17 cellular contexts compared by ENCODE assay signal in genomic region chr3:169295912-169296311, GRCh38.
DNase-seq lines count a peak whose midpoint lies in the region; ATAC-seq and TF ChIP-seq lines count a peak whose summit lies in the region.
"Had no signal": no experiment of that assay in that cellular context is flagged by ENCODE, and none has a peak within 500 bp of the region (broad histone marks: within the 10 kb centered on the region; RNA-seq: fewer than 3 reads in every experiment).

No MANE protein-coding gene starts in this region.

- no peaks in the 10 kb centered on the region for H3K36me3 Mint-ChIP-seq in mesothelial cell of epicardium
- H3K36me3 Mint-ChIP-seq in activated naive CD8-positive, alpha-beta T cell treated with anti-CD3 and anti-CD28 coated beads for 36 hours: no peaks in the 10 kb centered on the region
- H3K36me3 Mint-ChIP-seq: immature natural killer cell had no signal

- TF ChIP-seq CTCF in MM.1S (IDR thresholded peaks at IDR 0.05; ENCODE audit: low read length): no peak
- no peak for TF ChIP-seq CTCF in mesothelial cell of epicardium (IDR thresholded peaks at IDR 0.05; ENCODE audit: unreplicated experiment)

- peaks cover 4% of the 10 kb centered on the region; the same call in 1 of the 2 replicates for H3F3A ChIP-seq in MM.1S (ENCODE audit: insufficient read depth, low read length)

- peak overlapping the region; percentile 5; the same call in 1 of the 2 replicates for H3K4me2 ChIP-seq in MM.1S (ENCODE audit: low read depth, low read length)

- no peaks in the 10 kb centered on the region for H3K9me2 ChIP-seq in MM.1S (replicated peaks; ENCODE audit: insufficient read depth, low read length)

- H3K27me3 ChIP-seq in MM.1S (replicated peaks; ENCODE audit: insufficient read depth, low read length): no peaks in the 10 kb centered on the region
- H3K27me3 ChIP-seq: Peyer's patch had no signal

- no peak overlapping the region for H3K4me3 Mint-ChIP-seq in mesothelial cell of epicardium
- H3K4me3 Mint-ChIP-seq in activated naive CD8-positive, alpha-beta T cell treated with anti-CD3 and anti-CD28 coated beads for 36 hours: no peak overlapping the region
- H3K4me3 Mint-ChIP-seq: activated CD4-positive, alpha-beta T cell treated with anti-CD3 and anti-CD28 coated beads for 36 hours; immature natural killer cell; stimulated activated naive CD8-positive, alpha-beta T cell treated with anti-CD3 and anti-CD28 coated beads, Interleukin-15, Interleukin-2, amounts not matched to agents 100 ng/mL and 50 ng/mL, for 24 hours; T-helper 1 cell treated with Interleukin-12 subunit alpha and Interleukin-12 subunit beta and Interleukin-4 antibody, amounts not matched to agents 30 μg/mL and 1 μg/mL, for 36 hours had no signal

- ATAC-seq in GM18505 (IDR thresholded peaks at IDR 0.05; ENCODE audit: unreplicated experiment) (peak; percentile 70), GM19463 (IDR thresholded peaks at IDR 0.05; ENCODE audit: unreplicated experiment) (peak; percentile 69), HG02885 (IDR thresholded peaks at IDR 0.05; ENCODE audit: poor library complexity, unreplicated experiment) (peak; percentile 82)
- ATAC-seq: activated CD4-positive, alpha-beta T cell treated with anti-CD3 and anti-CD28 coated beads for 36 hours had no signal

- H3K4me3 ChIP-seq in MM.1S (ENCODE audit: low read length): no peak overlapping the region
- H3K4me3 ChIP-seq: HAP-1, Peyer's patch had no signal

- H3K27ac Mint-ChIP-seq in mesothelial cell of epicardium: no peak overlapping the region
- no peak overlapping the region for H3K27ac Mint-ChIP-seq in activated naive CD8-positive, alpha-beta T cell treated with anti-CD3 and anti-CD28 coated beads for 36 hours
- H3K27ac Mint-ChIP-seq: activated CD4-positive, alpha-beta T cell treated with anti-CD3 and anti-CD28 coated beads for 36 hours; immature natural killer cell; stimulated activated naive CD8-positive, alpha-beta T cell treated with anti-CD3 and anti-CD28 coated beads, Interleukin-15, Interleukin-2, amounts not matched to agents 100 ng/mL and 50 ng/mL, for 24 hours; T-helper 1 cell treated with Interleukin-12 subunit alpha and Interleukin-12 subunit beta and Interleukin-4 antibody, amounts not matched to agents 30 μg/mL and 1 μg/mL, for 36 hours had no signal

- H3K9me3 Mint-ChIP-seq in mesothelial cell of epicardium: no peaks in the 10 kb centered on the region
- no peaks in the 10 kb centered on the region for H3K9me3 Mint-ChIP-seq in activated naive CD8-positive, alpha-beta T cell treated with anti-CD3 and anti-CD28 coated beads for 36 hours
- H3K9me3 Mint-ChIP-seq: stimulated activated naive CD8-positive, alpha-beta T cell treated with anti-CD3 and anti-CD28 coated beads, Interleukin-15, Interleukin-2, amounts not matched to agents 100 ng/mL and 50 ng/mL, for 24 hours; T-helper 1 cell treated with Interleukin-12 subunit alpha and Interleukin-12 subunit beta and Interleukin-4 antibody, amounts not matched to agents 30 μg/mL and 1 μg/mL, for 36 hours had no signal

- peaks cover 29% of the 10 kb centered on the region for H3K4me1 Mint-ChIP-seq in mesothelial cell of epicardium
- H3K4me1 Mint-ChIP-seq in activated naive CD8-positive, alpha-beta T cell treated with anti-CD3 and anti-CD28 coated beads for 36 hours: no peaks in the 10 kb centered on the region
- H3K4me1 Mint-ChIP-seq: activated CD4-positive, alpha-beta T cell treated with anti-CD3 and anti-CD28 coated beads for 36 hours; immature natural killer cell had no signal

- no peaks in the 10 kb centered on the region for H4K20me1 ChIP-seq in MM.1S (ENCODE audit: insufficient read depth, low read length)

- no peak overlapping the region for H3K27ac ChIP-seq in MM.1S (ENCODE audit: low read length)

- H3K79me2 ChIP-seq in MM.1S (ENCODE audit: low read length): no peaks in the 10 kb centered on the region

- H3K9me3 ChIP-seq in MM.1S (replicated peaks; ENCODE audit: insufficient read depth, low read length): no peaks in the 10 kb centered on the region
- H3K9me3 ChIP-seq: HAP-1, Peyer's patch had no signal

- H3K36me3 ChIP-seq in MM.1S (replicated peaks; ENCODE audit: insufficient read depth, low read length): no peaks in the 10 kb centered on the region
- H3K36me3 ChIP-seq: HAP-1, Peyer's patch had no signal

- no peaks in the 10 kb centered on the region for H3K27me3 Mint-ChIP-seq in mesothelial cell of epicardium (ENCODE audit: low read depth)
- peaks cover 9% of the 10 kb centered on the region for H3K27me3 Mint-ChIP-seq in activated naive CD8-positive, alpha-beta T cell treated with anti-CD3 and anti-CD28 coated beads for 36 hours
- H3K27me3 Mint-ChIP-seq: stimulated activated naive CD8-positive, alpha-beta T cell treated with anti-CD3 and anti-CD28 coated beads, Interleukin-15, Interleukin-2, amounts not matched to agents 100 ng/mL and 50 ng/mL, for 24 hours had no signal

- no peak overlapping the region for H3K9ac ChIP-seq in MM.1S (ENCODE audit: low read length)

- TF ChIP-seq POLR2A in GM18505 (IDR thresholded peaks at IDR 0.05; ENCODE audit: borderline replicate concordance, extremely low read depth, insufficient read depth, insufficient read length): no peak

- DNase-seq in MM.1S: peak; percentile 82
- DNase-seq in mesothelial cell of epicardium (ENCODE audit: low spot score in 2 of 2, unreplicated experiment in 2 of 2): no peak
- no peak for DNase-seq in activated naive CD8-positive, alpha-beta T cell treated with anti-CD3 and anti-CD28 coated beads for 36 hours
- DNase-seq in inferior parietal cortex (ENCODE audit: extremely low spot score): no peak
- DNase-seq in middle frontal gyrus (ENCODE audit: extremely low spot score, low spot score): no peak
- DNase-seq: activated CD4-positive, alpha-beta T cell treated with anti-CD3 and anti-CD28 coated beads for 36 hours; anterior cingulate cortex; immature natural killer cell; MV-4-11; Peyer's patch; stimulated activated CD4-positive, alpha-beta T cell treated with anti-CD3 and anti-CD28 coated beads, Interleukin-4, amount 100 ng/mL, for 4 hours had no signal

- H2AFZ ChIP-seq in MM.1S (ENCODE audit: low read length): no peak overlapping the region

- peaks cover 16% of the 10 kb centered on the region for H3K4me1 ChIP-seq in MM.1S (ENCODE audit: low read length)
- H3K4me1 ChIP-seq: HAP-1 had no signal
